Comparison of ENCODE assay signal across 16 cellular contexts in genomic region chr13:50390503-50391248, GRCh38.
DNase-seq lines count a peak whose midpoint lies in the region; ATAC-seq and TF ChIP-seq lines count a peak whose summit lies in the region.
"Had no signal": no experiment of that assay in that cellular context is flagged by ENCODE, and none has a peak within 500 bp of the region (broad histone marks: within the 10 kb centered on the region; RNA-seq: fewer than 3 reads in every experiment).

No MANE protein-coding gene starts in this region.

- TF ChIP-seq CTCF in nephron (IDR thresholded peaks at IDR 0.05; ENCODE audit: unreplicated experiment in 3 of 3) (no peak), omental fat pad (IDR thresholded peaks at IDR 0.05) (no peak), type B pancreatic cell (conservative IDR thresholded peaks at IDR 0.05) (no peak), MM.1S (IDR thresholded peaks at IDR 0.05; ENCODE audit: low read length) (no peak)

- peaks cover 9% of the 10 kb centered on the region; the same call in 1 of the 2 replicates for H3F3A ChIP-seq in MM.1S (ENCODE audit: insufficient read depth, low read length)

- no peak overlapping the region for H2AFZ ChIP-seq in MM.1S (ENCODE audit: low read length)

- H4K20me1 ChIP-seq in MM.1S (ENCODE audit: insufficient read depth, low read length): no peaks in the 10 kb centered on the region

- H3K27me3 ChIP-seq in MM.1S (replicated peaks; ENCODE audit: insufficient read depth, low read length): no peaks in the 10 kb centered on the region
- H3K27me3 ChIP-seq: Peyer's patch had no signal

- H3K4me1 ChIP-seq in MM.1S (ENCODE audit: low read length): peaks cover 15% of the 10 kb centered on the region
- H3K4me1 ChIP-seq: Peyer's patch had no signal

- H3K9me3 ChIP-seq in MM.1S (replicated peaks; ENCODE audit: insufficient read depth, low read length): no peaks in the 10 kb centered on the region
- H3K9me3 ChIP-seq: Peyer's patch had no signal

- no peaks in the 10 kb centered on the region for H3K27me3 Mint-ChIP-seq in nephron (ENCODE audit: low read depth)
- H3K27me3 Mint-ChIP-seq in type B pancreatic cell: no peaks in the 10 kb centered on the region

- no peak for ATAC-seq in omental fat pad (ENCODE audit: low FRiP score)

- no peaks in the 10 kb centered on the region for H3K79me2 ChIP-seq in MM.1S (ENCODE audit: low read length)

- no peak overlapping the region for H3K4me3 ChIP-seq in MM.1S (ENCODE audit: low read length)
- H3K4me3 ChIP-seq: Peyer's patch had no signal

- no peak overlapping the region for H3K4me2 ChIP-seq in MM.1S (ENCODE audit: low read depth, low read length)

- no peak overlapping the region for H3K27ac ChIP-seq in MM.1S (ENCODE audit: low read length)
- H3K27ac ChIP-seq: C4-2B, HL-60 had no signal

- no peaks in the 10 kb centered on the region for H3K36me3 ChIP-seq in MM.1S (replicated peaks; ENCODE audit: insufficient read depth, low read length)
- H3K36me3 ChIP-seq: Peyer's patch had no signal

- H3K9me3 Mint-ChIP-seq in nephron: no peaks in the 10 kb centered on the region
- no peaks in the 10 kb centered on the region for H3K9me3 Mint-ChIP-seq in type B pancreatic cell

- H3K36me3 Mint-ChIP-seq in nephron (ENCODE audit: low read depth) (no peaks in the 10 kb centered on the region), type B pancreatic cell (no peaks in the 10 kb centered on the region)

- no peak overlapping the region for H3K9ac ChIP-seq in MM.1S (ENCODE audit: low read length)

- no peaks in the 10 kb centered on the region for H3K9me2 ChIP-seq in MM.1S (replicated peaks; ENCODE audit: insufficient read depth, low read length)

- H3K4me1 Mint-ChIP-seq in nephron (peaks cover 74% of the 10 kb centered on the region), type B pancreatic cell (ENCODE audit: unreplicated experiment) (peaks cover 27% of the 10 kb centered on the region)

- H3K27ac Mint-ChIP-seq in nephron (peak overlapping the region in 2 of 3 experiments; percentile 41 to 85), type B pancreatic cell (no peak overlapping the region)

- H3K4me3 Mint-ChIP-seq in nephron: no peak overlapping the region
- no peak overlapping the region for H3K4me3 Mint-ChIP-seq in type B pancreatic cell

- DNase-seq in NCI-H69 (lab: John Stamatoyannopoulos, UW) (peak; percentile 45), dermis microvascular lymphatic vessel endothelial cell (ENCODE audit: low read depth in 2 of 2) (peak; percentile 50 to 58), HCEC 1CT (no peak), omental fat pad (ENCODE audit: low spot score) (no peak), type B pancreatic cell (ENCODE audit: extremely low spot score, unreplicated experiment) (no peak), MM.1S (no peak)
- DNase-seq: ACHN, AML-193, DMS79, MV-4-11, NCI-H187, NCI-H226, Peyer's patch had no signal

Comparison
In these comparisons a context has a peak if more than half of its experiments do, and no peak if none do; other contexts are left out.
1. DNase-seq: peak in NCI-H69 (single experiment) and dermis microvascular lymphatic vessel endothelial cell (2 of 2); none in HCEC 1CT (single experiment), omental fat pad (single experiment), type B pancreatic cell (single experiment) and MM.1S (single experiment).